ENCODE assay signal across 28 cellular contexts in the genomic region with DNA sequence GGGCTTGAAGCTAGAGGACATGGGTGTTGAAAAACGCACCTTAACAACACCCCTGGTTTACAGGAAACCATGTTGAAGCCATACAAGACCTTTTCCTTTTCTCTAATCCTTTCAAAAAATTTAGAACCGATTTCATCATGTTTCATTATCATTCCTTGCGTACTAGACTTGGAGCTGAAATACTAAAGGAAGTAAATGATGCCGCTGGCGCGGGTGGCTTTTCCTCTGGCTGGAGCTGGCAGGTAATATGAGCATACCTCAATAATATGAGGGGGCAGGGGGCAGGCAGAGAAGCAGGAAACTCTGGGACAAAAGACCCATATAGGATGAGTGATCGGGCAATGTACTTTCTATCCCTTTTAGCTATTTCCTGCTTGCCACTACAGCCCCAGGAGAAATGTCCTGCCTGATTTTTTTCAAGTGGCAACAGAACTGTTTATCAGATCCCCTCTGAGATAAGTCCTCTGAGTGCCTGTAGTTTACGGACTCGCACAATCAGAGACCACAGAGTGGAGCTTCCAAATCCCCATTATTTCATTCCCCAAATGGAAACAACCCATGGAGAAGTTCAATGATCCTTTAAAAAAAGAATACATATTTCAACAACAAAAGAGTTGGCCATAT.
A peak's percentile ranks its signal among the peaks of the same experiment; 100 is the strongest.
DNase-seq lines count a peak whose midpoint lies in the region; ATAC-seq, FAIRE-seq and TF ChIP-seq lines count a peak whose summit lies in the region.
"Had no signal": no experiment of that assay in that cellular context is flagged by ENCODE, and none has a peak within 500 bp of the region (broad histone marks: within the 10 kb centered on the region; RNA-seq: fewer than 3 reads in every experiment).

No MANE protein-coding gene starts in this region.

- H3K4me3 ChIP-seq in gastroesophageal sphincter, result no peak overlapping the region
- H3K4me3 ChIP-seq: coronary artery, lung, pancreas, testis had no signal

- peak overlapping the region in 3 of 4 donors; percentile 25 to 70 (median 46) for H3K27ac ChIP-seq in gastroesophageal sphincter
- H3K27ac ChIP-seq: brain microvascular endothelial cell, coronary artery, HL-60, testis had no signal

- H3K36me3 Mint-ChIP-seq in progenitor cell of endocrine pancreas (ENCODE audit: insufficient read depth), result no peaks in the 10 kb centered on the region
- H3K36me3 Mint-ChIP-seq: activated CD8-positive, alpha-beta memory T cell treated with anti-CD3 and anti-CD28 coated beads, Interleukin-2, amount 10 ng/mL, durations not matched to agents 7 days and 5 days; activated naive CD8-positive, alpha-beta T cell treated with anti-CD3 and anti-CD28 coated beads for 36 hours; naive thymus-derived CD4-positive, alpha-beta T cell; stimulated activated naive B cell treated with anti-CD40 and anti-IgM and Interleukin-4, amounts not matched to agents 10 μg/mL and 1 μg/mL and 100 μg/mL, for 72 hours; T-cell had no signal

- peak; percentile 41 for DNase-seq in DMS79 treated with DMSO at 0.1 percent for 48 hours (lab: John Stamatoyannopoulos, UW)
- DNase-seq in NCI-H69 (lab: John Stamatoyannopoulos, UW), result peak; percentile 73
- DNase-seq in progenitor cell of endocrine pancreas (ENCODE audit: low spot score, unreplicated experiment), result no peak
- no peak for DNase-seq in frontal cortex (ENCODE audit: low spot score in 2 of 2)
- DNase-seq in NCI-H2196 treated with DMSO at 0.1 percent for 48 hours (lab: John Stamatoyannopoulos, UW; ENCODE audit: unreplicated experiment), result no peak
- DNase-seq: activated CD4-positive, alpha-beta T cell treated with anti-CD3 and anti-CD28 coated beads, Interleukin-2, amount 10 ng/mL, durations not matched to agents 24 days and 14 days; activated CD8-positive, alpha-beta memory T cell treated with anti-CD3 and anti-CD28 coated beads, Interleukin-2, amount 10 ng/mL, durations not matched to agents 7 days and 5 days; activated naive CD8-positive, alpha-beta T cell treated with anti-CD3 and anti-CD28 coated beads for 36 hours; brain microvascular endothelial cell; CD4-positive, alpha-beta T cell; hippocampal formation; naive thymus-derived CD4-positive, alpha-beta T cell; NCI-H1436 treated with DMSO at 0.1 percent for 48 hours; NCI-H2227 treated with DMSO at 0.1 percent for 48 hours; OCI-M1; pancreas; SHP77; stimulated activated naive B cell treated with anti-CD40 and anti-IgM and Interleukin-4, amounts not matched to agents 10 μg/mL and 1 μg/mL and 100 μg/mL, for 72 hours; T-cell; testis had no signal

- H3K9me3 Mint-ChIP-seq in progenitor cell of endocrine pancreas (ENCODE audit: low read depth), result no peaks in the 10 kb centered on the region
- H3K9me3 Mint-ChIP-seq: activated CD4-positive, alpha-beta T cell treated with anti-CD3 and anti-CD28 coated beads, Interleukin-2, amount 10 ng/mL, durations not matched to agents 24 days and 14 days; activated naive CD8-positive, alpha-beta T cell treated with anti-CD3 and anti-CD28 coated beads for 36 hours; activated T-helper 17 cell treated with anti-CD3 and anti-CD28 coated beads, Interleukin-2, amount 50 U/mL, for 72 hours; CD4-positive, alpha-beta T cell; naive thymus-derived CD4-positive, alpha-beta T cell; stimulated activated naive B cell treated with anti-CD40 and anti-IgM and Interleukin-4, amounts not matched to agents 10 μg/mL and 1 μg/mL and 100 μg/mL, for 72 hours; T-cell had no signal

- H3K4me1 Mint-ChIP-seq in progenitor cell of endocrine pancreas (ENCODE audit: low read depth), result peaks cover 50% of the 10 kb centered on the region
- H3K4me1 Mint-ChIP-seq: activated CD4-positive, alpha-beta T cell treated with anti-CD3 and anti-CD28 coated beads, Interleukin-2, amount 10 ng/mL, durations not matched to agents 24 days and 14 days; activated CD8-positive, alpha-beta memory T cell treated with anti-CD3 and anti-CD28 coated beads, Interleukin-2, amount 10 ng/mL, durations not matched to agents 7 days and 5 days; activated naive CD8-positive, alpha-beta T cell treated with anti-CD3 and anti-CD28 coated beads for 36 hours; activated T-helper 17 cell treated with anti-CD3 and anti-CD28 coated beads, Interleukin-2, amount 50 U/mL, for 72 hours; stimulated activated naive B cell treated with anti-CD40 and anti-IgM and Interleukin-4, amounts not matched to agents 10 μg/mL and 1 μg/mL and 100 μg/mL, for 72 hours; T-cell had no signal

- peaks cover 17% of the 10 kb centered on the region for H3K27me3 Mint-ChIP-seq in progenitor cell of endocrine pancreas

- FAIRE-seq in frontal cortex (lab: Jason Lieb, UNC), result no peak
- FAIRE-seq: pancreas, TTC549 had no signal

- TF ChIP-seq CTCF in gastroesophageal sphincter (IDR thresholded peaks at IDR 0.05) (no peak), progenitor cell of endocrine pancreas (IDR thresholded peaks at IDR 0.05; ENCODE audit: unreplicated experiment) (no peak)

- 75 to 79% methylated on average over 8 of the region's 9 CpGs for WGBS in gastroesophageal sphincter (ENCODE audit: low coverage in 1 of 2), 2 donors

- peak overlapping the region; percentile 26 for H3K27ac Mint-ChIP-seq in progenitor cell of endocrine pancreas
- H3K27ac Mint-ChIP-seq: activated CD4-positive, alpha-beta T cell treated with anti-CD3 and anti-CD28 coated beads, Interleukin-2, amount 10 ng/mL, durations not matched to agents 24 days and 14 days; activated CD8-positive, alpha-beta memory T cell treated with anti-CD3 and anti-CD28 coated beads, Interleukin-2, amount 10 ng/mL, durations not matched to agents 7 days and 5 days; activated naive CD8-positive, alpha-beta T cell treated with anti-CD3 and anti-CD28 coated beads for 36 hours; activated T-helper 17 cell treated with anti-CD3 and anti-CD28 coated beads, Interleukin-2, amount 50 U/mL, for 72 hours; CD4-positive, alpha-beta T cell; naive thymus-derived CD4-positive, alpha-beta T cell; stimulated activated naive B cell treated with anti-CD40 and anti-IgM and Interleukin-4, amounts not matched to agents 10 μg/mL and 1 μg/mL and 100 μg/mL, for 72 hours; T-cell had no signal

- no peaks in the 10 kb centered on the region for H3K27me3 ChIP-seq in gastroesophageal sphincter
- H3K27me3 ChIP-seq: brain microvascular endothelial cell, pancreas, testis had no signal

- peaks cover 0 to 71% (median 13%) of the 10 kb centered on the region in 3 donors for H3K4me1 ChIP-seq in gastroesophageal sphincter
- H3K4me1 ChIP-seq: testis had no signal

- H3K36me3 ChIP-seq in gastroesophageal sphincter, result no peaks in the 10 kb centered on the region
- H3K36me3 ChIP-seq: brain microvascular endothelial cell, pancreas had no signal

- no peak for TF ChIP-seq EP300 in gastroesophageal sphincter (IDR thresholded peaks at IDR 0.05)

- no peak for TF ChIP-seq POLR2A in gastroesophageal sphincter (IDR thresholded peaks at IDR 0.05)

- no peak overlapping the region for H3K4me3 Mint-ChIP-seq in progenitor cell of endocrine pancreas (ENCODE audit: low read depth)
- H3K4me3 Mint-ChIP-seq: activated CD4-positive, alpha-beta T cell treated with anti-CD3 and anti-CD28 coated beads, Interleukin-2, amount 10 ng/mL, durations not matched to agents 24 days and 14 days; activated CD8-positive, alpha-beta memory T cell treated with anti-CD3 and anti-CD28 coated beads, Interleukin-2, amount 10 ng/mL, durations not matched to agents 7 days and 5 days; activated naive CD8-positive, alpha-beta T cell treated with anti-CD3 and anti-CD28 coated beads for 36 hours; activated T-helper 17 cell treated with anti-CD3 and anti-CD28 coated beads, Interleukin-2, amount 50 U/mL, for 72 hours; CD4-positive, alpha-beta T cell; naive thymus-derived CD4-positive, alpha-beta T cell; stimulated activated naive B cell treated with anti-CD40 and anti-IgM and Interleukin-4, amounts not matched to agents 10 μg/mL and 1 μg/mL and 100 μg/mL, for 72 hours; T-cell had no signal

- no peak for ATAC-seq in gastroesophageal sphincter
- no peak for ATAC-seq in HG03175 (IDR thresholded peaks at IDR 0.05; ENCODE audit: unreplicated experiment)
- ATAC-seq in GM21528 (IDR thresholded peaks at IDR 0.05; ENCODE audit: low FRiP score, unreplicated experiment), result no peak
- ATAC-seq: activated CD8-positive, alpha-beta memory T cell treated with anti-CD3 and anti-CD28 coated beads, Interleukin-2, amount 10 ng/mL, durations not matched to agents 7 days and 5 days; activated T-helper 17 cell treated with anti-CD3 and anti-CD28 coated beads, Interleukin-2, amount 50 U/mL, for 72 hours; naive thymus-derived CD4-positive, alpha-beta T cell; stimulated activated naive B cell treated with anti-CD40 and anti-IgM and Interleukin-4, amounts not matched to agents 10 μg/mL and 1 μg/mL and 100 μg/mL, for 72 hours; T-cell had no signal

- no peaks in the 10 kb centered on the region for H3K9me3 ChIP-seq in gastroesophageal sphincter
- H3K9me3 ChIP-seq: pancreas, testis had no signal

Comparison
In these comparisons a context has a peak if more than half of its experiments do, and no peak if none do; other contexts are left out.
1. DNase-seq: peak in DMS79 treated with DMSO at 0.1 percent for 48 hours (single experiment) and NCI-H69 (single experiment); none in progenitor cell of endocrine pancreas (single experiment), frontal cortex (0 of 2) and NCI-H2196 treated with DMSO at 0.1 percent for 48 hours (single experiment).